Comparison of ENCODE assay signal across 18 cellular contexts in genomic region chr5:51043740-51044139, GRCh38.
"Had no signal": no experiment of that assay in that cellular context is flagged by ENCODE, and none has a peak within 500 bp of the region (broad histone marks: within the 10 kb centered on the region; RNA-seq: fewer than 3 reads in every experiment).

No MANE protein-coding gene starts in this region.

- H3K27ac ChIP-seq: brain microvascular endothelial cell, coronary artery, gastrocnemius medialis, left ventricle myocardium inferior, neural progenitor cell, upper lobe of right lung had no signal

- DNase-seq: activated CD4-positive, alpha-beta T cell treated with anti-CD3 and anti-CD28 coated beads, Interleukin-2, amount 10 ng/mL, durations not matched to agents 24 days and 14 days; activated CD8-positive, alpha-beta memory T cell treated with anti-CD3 and anti-CD28 coated beads, Interleukin-2, amount 50 U/mL, for 4 hours; activated naive CD4-positive, alpha-beta T cell treated with anti-CD3 and anti-CD28 coated beads, Interleukin-2, amount 10 ng/mL, durations not matched to agents 7 days and 5 days; activated T-cell treated with anti-CD3 and anti-CD28 coated beads, Interleukin-2, amount 50 U/mL, for 4 hours; aorta; brain microvascular endothelial cell; gastrocnemius medialis; head of caudate nucleus; left ventricle myocardium inferior; mesenchymal stem cell; naive thymus-derived CD4-positive, alpha-beta T cell; stimulated activated CD4-positive, alpha-beta T cell treated with anti-CD3 and anti-CD28 coated beads, Interleukin-12 subunit alpha, Interleukin-12 subunit beta, amount 100 ng/mL, for 4 hours; stimulated activated CD4-positive, alpha-beta T cell treated with anti-CD3 and anti-CD28 coated beads, Interleukin-1b, Interleukin-23, amount 100 ng/mL, for 48 hours; stimulated activated CD8-positive, alpha-beta memory T cell treated with anti-CD3 and anti-CD28 coated beads, Interleukin-4, amount 100 ng/mL, for 48 hours; stimulated activated naive CD4-positive, alpha-beta T cell; upper lobe of right lung had no signal
